In the genomic region with DNA sequence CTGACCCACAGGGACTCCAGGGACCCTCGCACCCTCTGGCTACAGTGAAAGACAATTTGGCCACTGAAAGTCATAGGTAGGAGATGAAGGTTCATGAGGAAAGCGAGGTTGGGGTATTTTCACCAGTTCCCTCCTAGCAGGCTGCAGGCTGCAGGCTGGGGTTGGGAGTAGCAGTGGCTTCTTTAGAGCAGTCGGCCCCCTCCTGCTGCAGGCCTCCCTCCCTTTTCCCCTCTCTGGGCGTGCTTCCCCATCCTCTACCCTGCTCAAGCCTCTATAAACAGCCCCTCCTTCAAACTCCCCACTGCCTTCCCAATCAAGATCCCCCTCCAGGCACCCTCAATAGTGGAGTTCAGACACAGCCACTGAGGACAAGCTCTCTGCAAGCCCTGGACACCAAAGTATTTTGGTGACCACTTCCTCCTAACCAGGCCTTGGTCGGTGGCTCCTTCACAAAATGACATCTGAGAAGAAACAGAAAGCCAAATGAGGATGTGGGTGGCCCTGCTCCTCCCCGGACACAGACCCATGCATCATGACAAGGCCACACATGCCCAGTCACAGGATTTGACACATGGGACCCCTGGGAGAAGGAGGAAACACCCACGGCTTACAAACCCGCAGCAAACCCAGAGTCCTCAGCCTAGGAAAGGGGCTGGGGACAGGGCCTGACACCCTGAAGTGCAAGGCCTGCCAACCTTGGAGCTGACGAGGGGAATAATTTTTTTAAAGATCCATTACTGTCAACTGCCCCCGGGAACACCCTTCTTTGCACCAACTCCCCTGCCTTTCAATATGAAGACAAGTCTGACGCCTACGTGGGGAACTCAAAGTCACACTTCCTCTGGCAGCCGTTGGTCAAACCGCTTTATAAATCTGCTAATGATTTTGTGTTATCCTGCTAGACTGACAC, we compare ENCODE assay signal across 8 cellular contexts. TPM values are rescaled to one million over a fixed set of nuclear protein-coding genes. Genes with fewer than 3 reads are reported as not detected.
DNase-seq lines count a peak whose midpoint lies in the region; ATAC-seq lines count a peak whose summit lies in the region.

No MANE protein-coding gene starts in this region.

- H3K36me3 Mint-ChIP-seq in CD8-positive, alpha-beta memory T cell = peaks cover 0 to 2% (median 0%) of the 10 kb centered on the region in 3 donors
- no peaks in the 10 kb centered on the region for H3K36me3 Mint-ChIP-seq in stimulated activated naive CD8-positive, alpha-beta T cell treated with anti-CD3 and anti-CD28 coated beads, Interleukin-15, Interleukin-2, amounts not matched to agents 100 ng/mL and 50 ng/mL, for 24 hours (ENCODE audit: low read depth)

- H3K9me3 Mint-ChIP-seq in CD8-positive, alpha-beta memory T cell = no peaks in the 10 kb centered on the region
- H3K9me3 Mint-ChIP-seq in stimulated activated naive CD8-positive, alpha-beta T cell treated with anti-CD3 and anti-CD28 coated beads, Interleukin-15, Interleukin-2, amounts not matched to agents 100 ng/mL and 50 ng/mL, for 24 hours = no peaks in the 10 kb centered on the region

- no peaks in the 10 kb centered on the region for H3K27me3 ChIP-seq in CD8-positive, alpha-beta memory T cell (ENCODE audit: insufficient read depth, low read length, poor library complexity, severe bottlenecking)

- peaks cover 12% of the 10 kb centered on the region for H3K4me1 ChIP-seq in CD8-positive, alpha-beta memory T cell (ENCODE audit: insufficient read depth, low read length)

- peaks cover 0 to 5% of the 10 kb centered on the region in 2 donors for H3K27me3 Mint-ChIP-seq in CD8-positive, alpha-beta memory T cell
- H3K27me3 Mint-ChIP-seq in stimulated activated naive CD8-positive, alpha-beta T cell treated with anti-CD3 and anti-CD28 coated beads, Interleukin-15, Interleukin-2, amounts not matched to agents 100 ng/mL and 50 ng/mL, for 24 hours = no peaks in the 10 kb centered on the region

- peak overlapping the region in 4 of 7 donors; percentile 1 to 59 (median 44) for H3K4me3 Mint-ChIP-seq in CD8-positive, alpha-beta memory T cell
- peak overlapping the region; percentile 3 for H3K4me3 Mint-ChIP-seq in stimulated activated naive CD8-positive, alpha-beta T cell treated with anti-CD3 and anti-CD28 coated beads, Interleukin-15, Interleukin-2, amounts not matched to agents 100 ng/mL and 50 ng/mL, for 24 hours

- H3K36me3 ChIP-seq in CD8-positive, alpha-beta memory T cell (ENCODE audit: insufficient read depth, low read length) = no peaks in the 10 kb centered on the region

- POLR2A ChIA-PET in CD8-positive, alpha-beta memory T cell (lab: Charles Lee) = no interaction called here

- intact Hi-C loops in Right ventricle myocardium superior (cut with DNase I) = no loop called here

- peak overlapping the region; percentile 1 to 84 (median 42) for H3K27ac Mint-ChIP-seq in CD8-positive, alpha-beta memory T cell
- H3K27ac Mint-ChIP-seq in stimulated activated naive CD8-positive, alpha-beta T cell treated with anti-CD3 and anti-CD28 coated beads, Interleukin-15, Interleukin-2, amounts not matched to agents 100 ng/mL and 50 ng/mL, for 24 hours = peak overlapping the region; percentile 74

- CTCF ChIA-PET in CD8-positive, alpha-beta memory T cell (lab: Charles Lee) = no interaction called here

- H3K4me3 ChIP-seq in CD8-positive, alpha-beta memory T cell (ENCODE audit: low read length) = no peak overlapping the region
- peak overlapping the region; percentile 25 for H3K4me3 ChIP-seq in Jurkat, Clone E6-1 (ENCODE audit: low read length)

- no peaks in the 10 kb centered on the region for H3K9me3 ChIP-seq in CD8-positive, alpha-beta memory T cell (ENCODE audit: low read length)

- DNase-seq in CD8-positive, alpha-beta memory T cell = peak in 4 of 5 donors; percentile 3 to 53 (median 27)
- DNase-seq in Jurkat, Clone E6-1 (ENCODE audit: low read depth, low spot score) = peak; percentile 63
- peak; percentile 62 for DNase-seq in Right ventricle myocardium superior
- DNase-seq in HuH-7.5 (ENCODE audit: low spot score) = no peak
- DNase-seq in cortex of kidney (lab: John Stamatoyannopoulos, UW) = no peak
- no peak for DNase-seq in ureter (ENCODE audit: low spot score)

- H3K4me1 Mint-ChIP-seq in CD8-positive, alpha-beta memory T cell = peaks cover 25 to 28% (median 26%) of the 10 kb centered on the region in 3 donors
- H3K4me1 Mint-ChIP-seq in stimulated activated naive CD8-positive, alpha-beta T cell treated with anti-CD3 and anti-CD28 coated beads, Interleukin-15, Interleukin-2, amounts not matched to agents 100 ng/mL and 50 ng/mL, for 24 hours (ENCODE audit: low read depth) = peaks cover 30% of the 10 kb centered on the region

- H3K27ac ChIP-seq in CD8-positive, alpha-beta memory T cell (ENCODE audit: low read depth, low read length) = no peak overlapping the region

- ATAC-seq in GM21381 (IDR thresholded peaks at IDR 0.05; ENCODE audit: unreplicated experiment) (peak; percentile 71), Right ventricle myocardium superior (ENCODE audit: poor library complexity) (peak; percentile 61)

RNA-seq across cellular contexts. Expression of gene GAS7, which starts 41.6 kb away (rescaled TPM):
- total RNA-seq in CD8-positive, alpha-beta memory T cell = 1 to 10 TPM; 1.9 to 3.3 TPM
- 4.4 TPM for polyA plus RNA-seq in CD8-positive, alpha-beta memory T cell
- 27.5 TPM for polyA plus RNA-seq in Jurkat, Clone E6-1 (2012; ENCODE audit: insufficient read depth, insufficient read length)
- total RNA-seq in Right ventricle myocardium superior (72.1 TPM), ureter (31.2 TPM)

Comparison
In these comparisons a context has a peak if more than half of its experiments do, and no peak if none do; other contexts are left out.
1. DNase-seq: peak in CD8-positive, alpha-beta memory T cell (4 of 5), Jurkat, Clone E6-1 (single experiment) and Right ventricle myocardium superior (single experiment); none in HuH-7.5 (single experiment), cortex of kidney (single experiment) and ureter (single experiment).